In genomic region chr3:47578119-47578630, GRCh38 we compare ENCODE assay signal across 8 cellular contexts. TPM values are rescaled to one million over a fixed set of nuclear protein-coding genes. Genes with fewer than 3 reads are reported as not detected.
DNase-seq lines count a peak whose midpoint lies in the region; ATAC-seq and FAIRE-seq lines count a peak whose summit lies in the region.

No MANE protein-coding gene starts in this region.

- H3K9me3 Mint-ChIP-seq in dendritic cell treated with granulocyte-macrophage colony-stimulating factor and Interleukin-4, amounts not matched to agents 40 ng/mL and 50 ng/mL, for 4 days = no peaks in the 10 kb centered on the region
- no peaks in the 10 kb centered on the region for H3K9me3 Mint-ChIP-seq in stimulated activated memory B cell treated with anti-CD40 and anti-IgM and Interleukin-4, amounts not matched to agents 10 μg/mL and 1 μg/mL and 100 μg/mL, for 72 hours

- intact Hi-C loops in dendritic cell treated with granulocyte-macrophage colony-stimulating factor and Interleukin-4, amounts not matched to agents 40 ng/mL and 50 ng/mL, for 4 days (cut with micrococcal nuclease) = no loop called here

- peak overlapping the region; percentile 72 for H3K4me3 Mint-ChIP-seq in dendritic cell treated with granulocyte-macrophage colony-stimulating factor and Interleukin-4, amounts not matched to agents 40 ng/mL and 50 ng/mL, for 4 days
- peak overlapping the region; percentile 65 for H3K4me3 Mint-ChIP-seq in stimulated activated memory B cell treated with anti-CD40 and anti-IgM and Interleukin-4, amounts not matched to agents 10 μg/mL and 1 μg/mL and 100 μg/mL, for 72 hours

- H3K27me3 Mint-ChIP-seq in dendritic cell treated with granulocyte-macrophage colony-stimulating factor and Interleukin-4, amounts not matched to agents 40 ng/mL and 50 ng/mL, for 4 days = peaks cover 83% of the 10 kb centered on the region
- peaks cover 24% of the 10 kb centered on the region for H3K27me3 Mint-ChIP-seq in stimulated activated memory B cell treated with anti-CD40 and anti-IgM and Interleukin-4, amounts not matched to agents 10 μg/mL and 1 μg/mL and 100 μg/mL, for 72 hours

- DNase-seq in COLO668 (lab: John Stamatoyannopoulos, UW; ENCODE audit: unreplicated experiment) = peak; percentile 5
- DNase-seq in HTR-8/SVneo (ENCODE audit: insufficient read length, low spot score) = peak; percentile 73
- DNase-seq in activated CD4-positive, alpha-beta T cell treated with anti-CD3 and anti-CD28 coated beads for 48 hours = peak; percentile 33
- peak; percentile 9 to 21 for DNase-seq in lung microvascular endothelial cell (ENCODE audit: low read depth in 2 of 2)
- DNase-seq in NCI-H2107 treated with DMSO at 0.1 percent for 48 hours (lab: John Stamatoyannopoulos, UW; ENCODE audit: unreplicated experiment) = no peak
- DNase-seq in GDM1 (lab: John Stamatoyannopoulos, UW) = no peak

- no peak for FAIRE-seq in HTR-8/SVneo (lab: Jason Lieb, UNC)

- no peak overlapping the region for H3K27ac Mint-ChIP-seq in dendritic cell treated with granulocyte-macrophage colony-stimulating factor and Interleukin-4, amounts not matched to agents 40 ng/mL and 50 ng/mL, for 4 days
- H3K27ac Mint-ChIP-seq in stimulated activated memory B cell treated with anti-CD40 and anti-IgM and Interleukin-4, amounts not matched to agents 10 μg/mL and 1 μg/mL and 100 μg/mL, for 72 hours = no peak overlapping the region

- no peaks in the 10 kb centered on the region for H3K36me3 Mint-ChIP-seq in dendritic cell treated with granulocyte-macrophage colony-stimulating factor and Interleukin-4, amounts not matched to agents 40 ng/mL and 50 ng/mL, for 4 days (ENCODE audit: low read depth)
- no peaks in the 10 kb centered on the region for H3K36me3 Mint-ChIP-seq in stimulated activated memory B cell treated with anti-CD40 and anti-IgM and Interleukin-4, amounts not matched to agents 10 μg/mL and 1 μg/mL and 100 μg/mL, for 72 hours

- peak; percentile 79 for ATAC-seq in stimulated activated memory B cell treated with anti-CD40 and anti-IgM and Interleukin-4, amounts not matched to agents 10 μg/mL and 1 μg/mL and 100 μg/mL, for 72 hours

- H3K4me1 Mint-ChIP-seq in dendritic cell treated with granulocyte-macrophage colony-stimulating factor and Interleukin-4, amounts not matched to agents 40 ng/mL and 50 ng/mL, for 4 days (ENCODE audit: low read depth) = peaks cover 22% of the 10 kb centered on the region
- no peaks in the 10 kb centered on the region for H3K4me1 Mint-ChIP-seq in stimulated activated memory B cell treated with anti-CD40 and anti-IgM and Interleukin-4, amounts not matched to agents 10 μg/mL and 1 μg/mL and 100 μg/mL, for 72 hours

RNA-seq across cellular contexts. Expression of gene CSPG5, which starts 0.5 kb away (rescaled TPM):
- under 0.01 and 0.40 TPM in 2 replicates for total RNA-seq in lung microvascular endothelial cell

Comparison
In these comparisons a context has a peak if more than half of its experiments do, and no peak if none do; other contexts are left out.
1. DNase-seq: peak in COLO668 (single experiment), HTR-8/SVneo (single experiment), activated CD4-positive, alpha-beta T cell treated with anti-CD3 and anti-CD28 coated beads for 48 hours (single experiment) and lung microvascular endothelial cell (2 of 2); none in NCI-H2107 treated with DMSO at 0.1 percent for 48 hours (single experiment) and GDM1 (single experiment).